20 cellular contexts compared by ENCODE assay signal in genomic region chr3:177665122-177665808, GRCh38.
DNase-seq lines count a peak whose midpoint lies in the region; ATAC-seq and TF ChIP-seq lines count a peak whose summit lies in the region.
"Had no signal": no experiment of that assay in that cellular context is flagged by ENCODE, and none has a peak within 500 bp of the region (broad histone marks: within the 10 kb centered on the region; RNA-seq: fewer than 3 reads in every experiment).

No MANE protein-coding gene starts in this region.

- WGBS in IMR-90 (ENCODE audit: extremely low coverage in 2 of 2, insufficient read length in 1 of 2), 2 experiments: 100% methylated on average over 4 of the region's 9 CpGs; no CpG with 5 or more reads in 1 of the 2 experiments
- whole genome bisulfite sequencing in mesenchymal stem cell: 97% methylated on average over 9 of the region's 9 CpGs

- POLR2A ChIA-PET in AG04450 (lab: Yijun Ruan, JAX) (no interaction called here), IMR-90 (lab: Charles Lee; ENCODE audit: unreplicated experiment) (no interaction called here)

- H3K4me1 ChIP-seq in IMR-90 (ENCODE audit: control insufficient read depth, insufficient read depth, low read length) (peaks cover 6% of the 10 kb centered on the region; the same call in 1 of the 2 replicates), mesenchymal stem cell (ENCODE audit: control insufficient read depth, insufficient read depth, low read depth, low read length) (no peaks in the 10 kb centered on the region)
- H3K4me1 ChIP-seq: A549, HAP-1, left ventricle myocardium inferior, SJCRH30, suprapubic skin had no signal

- H2BK15ac ChIP-seq in IMR-90 (ENCODE audit: low read depth, low read length) (no peak overlapping the region), mesenchymal stem cell (ENCODE audit: low read depth, poor library complexity, severe bottlenecking) (no peak overlapping the region)

- peak overlapping the region; percentile 28; the same call in 1 of the 2 replicates for H2AK5ac ChIP-seq in IMR-90 (ENCODE audit: low read depth, low read length)
- no peak overlapping the region for H2AK5ac ChIP-seq in mesenchymal stem cell (ENCODE audit: low read length, severe bottlenecking)

- H3K4ac ChIP-seq in IMR-90 (ENCODE audit: low read depth, low read length) (peak overlapping the region; percentile 45; the same call in 1 of the 2 replicates), mesenchymal stem cell (ENCODE audit: low read depth in 1 of 2, low read length in 2 of 2) (peak overlapping the region in 1 of 2 experiments; percentile 37)

- H2BK120ac ChIP-seq in IMR-90 (ENCODE audit: low read depth, low read length) (0 out of 2 replicates have a peak overlapping the region, but pooled peaks have one; percentile 0), mesenchymal stem cell (ENCODE audit: low read depth, low read length) (no peak overlapping the region)

- H3K56ac ChIP-seq in IMR-90 (ENCODE audit: extremely low read depth, insufficient read depth, low read length): no peak overlapping the region

- peak overlapping the region; percentile 3; the same call in 1 of the 2 replicates for H4K91ac ChIP-seq in IMR-90 (ENCODE audit: insufficient read depth, low read depth, low read length)
- peak overlapping the region; percentile 39 for H4K91ac ChIP-seq in mesenchymal stem cell (ENCODE audit: low read length)

- H3K36me3 ChIP-seq in IMR-90 (ENCODE audit: control insufficient read depth, insufficient read depth, low read length): no peaks in the 10 kb centered on the region
- no peaks in the 10 kb centered on the region for H3K36me3 ChIP-seq in mesenchymal stem cell (ENCODE audit: control insufficient read depth in 1 of 2, insufficient read depth in 2 of 2, low read depth in 1 of 2, low read length in 2 of 2)
- H3K36me3 ChIP-seq: HAP-1, left ventricle myocardium inferior, neutrophil, SJCRH30, suprapubic skin had no signal

- H2BK12ac ChIP-seq in mesenchymal stem cell (ENCODE audit: low read length in 2 of 2): no peak overlapping the region

- H4K8ac ChIP-seq in IMR-90 (ENCODE audit: low read depth in 2 of 2, low read length in 2 of 2) (no peak overlapping the region), mesenchymal stem cell (ENCODE audit: low read length) (no peak overlapping the region)

- H2AK9ac ChIP-seq in IMR-90 (replicated peaks; ENCODE audit: low read depth, low read length, poor library complexity): peak overlapping the region; percentile 42

- H3K23ac ChIP-seq in IMR-90 (ENCODE audit: low read depth, low read length) (no peak overlapping the region), mesenchymal stem cell (ENCODE audit: low read length in 2 of 2) (no peak overlapping the region)

- no peak overlapping the region for H3K9ac ChIP-seq in IMR-90 (ENCODE audit: low read depth, low read length)
- H3K9ac ChIP-seq in mesenchymal stem cell (ENCODE audit: low read length): no peak overlapping the region

- no peaks in the 10 kb centered on the region for H3K79me1 ChIP-seq in IMR-90 (ENCODE audit: low read depth in 1 of 2, low read length in 2 of 2)
- no peaks in the 10 kb centered on the region for H3K79me1 ChIP-seq in mesenchymal stem cell (replicated peaks; ENCODE audit: low read length, poor library complexity, severe bottlenecking)

- H4K20me1 ChIP-seq in IMR-90 (ENCODE audit: insufficient read depth, low read length): no peaks in the 10 kb centered on the region

- BruUV-seq in IMR-90 (replicated peaks; lab: Mats Ljungman, UMichigan): no TSS peak

- peak overlapping the region; percentile 5; the same call in 1 of the 2 replicates for H2BK20ac ChIP-seq in IMR-90 (ENCODE audit: low read depth, low read length)

- no peak overlapping the region for H3K4me3 ChIP-seq in AG04450 (ENCODE audit: low read depth, low read length)
- H3K4me3 ChIP-seq in IMR-90 (ENCODE audit: insufficient read depth, low read depth, low read length): no peak overlapping the region
- H3K4me3 ChIP-seq in mesenchymal stem cell (ENCODE audit: insufficient read depth in 1 of 2, low read depth in 1 of 2, low read length in 2 of 2): no peak overlapping the region
- H3K4me3 ChIP-seq: A549, HAP-1, left ventricle myocardium inferior, mucosa of descending colon, SJCRH30, suprapubic skin had no signal

- CTCF ChIA-PET in AG04450 (lab: Charles Lee) (interaction anchor here (0.7 to 1.1 kb wide), 2 partner anchors 15 to 431 kb away, joined by 3 to 4 read pairs; no protein-coding TSS in a partner anchor), IMR-90 (lab: Yijun Ruan, JAX) (no interaction called here)

- H2BK5ac ChIP-seq in IMR-90 (ENCODE audit: low read depth, low read length, poor library complexity, severe bottlenecking): no peak overlapping the region
- H2BK5ac ChIP-seq in mesenchymal stem cell (ENCODE audit: low read depth, low read length, poor library complexity, severe bottlenecking): no peak overlapping the region

- H3K14ac ChIP-seq in IMR-90 (replicated peaks; ENCODE audit: low read depth, low read length): no peak overlapping the region
- H3K14ac ChIP-seq in mesenchymal stem cell (ENCODE audit: low read length in 2 of 2): peak overlapping the region in 1 of 2 experiments; percentile 48

- H3K9me3 ChIP-seq in AG04450 (ENCODE audit: control insufficient read depth, insufficient read depth, low read length): peaks cover 5% of the 10 kb centered on the region
- H3K9me3 ChIP-seq in IMR-90 (ENCODE audit: control insufficient read depth, insufficient read depth, low read length): 0 out of 2 replicates have a peak, but pooled peaks cover 2% of the 10 kb centered on the region
- H3K9me3 ChIP-seq in mesenchymal stem cell (ENCODE audit: control insufficient read depth, low read length): no peaks in the 10 kb centered on the region
- H3K9me3 ChIP-seq: A549, HAP-1, left ventricle myocardium inferior, mucosa of descending colon, neutrophil, SJCRH30, suprapubic skin had no signal

- TF ChIP-seq RAD21 in IMR-90 (IDR thresholded peaks at IDR 0.05; ENCODE audit: low read length): no peak

- peak overlapping the region; percentile 90 for H4K5ac ChIP-seq in IMR-90 (ENCODE audit: low read depth, low read length)

- H3K9me1 ChIP-seq in IMR-90 (ENCODE audit: insufficient read depth, low read length): no peaks in the 10 kb centered on the region

- dilution Hi-C loops in IMR-90 (cut with HindIII; ENCODE audit: low sequenced_read_pairs, unreplicated experiment): no loop called here

- in situ Hi-C loops in IMR-90 (cut with MboI; ENCODE audit: low sequenced_read_pairs): no loop called here

- H2AFZ ChIP-seq in IMR-90 (replicated peaks; ENCODE audit: low read length, poor library complexity) (no peak overlapping the region), mesenchymal stem cell (ENCODE audit: low read depth, low read length) (no peak overlapping the region)

- H3K27me3 ChIP-seq in AG04450 (ENCODE audit: control insufficient read depth, insufficient read depth, low read length) (no peaks in the 10 kb centered on the region), IMR-90 (ENCODE audit: control insufficient read depth, insufficient read depth, low read length) (no peaks in the 10 kb centered on the region), mesenchymal stem cell (ENCODE audit: control insufficient read depth in 1 of 2, insufficient read depth in 1 of 2, low read length in 2 of 2) (no peaks in the 10 kb centered on the region)
- H3K27me3 ChIP-seq: neutrophil, SJCRH30, suprapubic skin had no signal

- no peak for TF ChIP-seq POLR2A in IMR-90 (IDR thresholded peaks at IDR 0.05; ENCODE audit: low read depth, low read length)

- intact Hi-C loops in IMR-90 (cut with micrococcal nuclease): no loop called here
- intact Hi-C loops in Right ventricle myocardium superior (cut with DNase I): no loop called here

- DNase-seq in AG04450 (ENCODE audit: low read depth, low spot score) (peak; percentile 21), IMR-90 (peak; percentile 80), dedifferentiated amniotic fluid mesenchymal stem cell (ENCODE audit: extremely low spot score) (peak; percentile 37), mesenchymal stem cell (peak; percentile 83), DMS53 (lab: John Stamatoyannopoulos, UW) (no peak), Right ventricle myocardium superior (no peak)
- no peak for DNase-seq in activated CD4-positive, alpha-beta T cell treated with anti-CD3 and anti-CD28 coated beads for 4 hours
- DNase-seq: activated gamma-delta T cell, caudate nucleus, left ventricle myocardium inferior, mucosa of descending colon, NCI-H1092 treated with DMSO at 0.1 percent for 48 hours, NCI-H2081, NCI-H446, SJCRH30 had no signal

- H3K4me2 ChIP-seq in IMR-90 (ENCODE audit: low read depth, low read length) (no peak overlapping the region), mesenchymal stem cell (ENCODE audit: low read length, poor library complexity, severe bottlenecking) (no peak overlapping the region)
- H3K4me2 ChIP-seq: A549 had no signal

- H3K27ac ChIP-seq in AG04450 (ENCODE audit: low read depth, low read length) (no peak overlapping the region), IMR-90 (ENCODE audit: insufficient read depth, low read length) (peak overlapping the region; percentile 83; the same call in 1 of the 2 replicates), mesenchymal stem cell (ENCODE audit: low read length, poor library complexity, severe bottlenecking) (no peak overlapping the region)
- H3K27ac ChIP-seq: A549, left ventricle myocardium inferior, neutrophil, SJCRH30, suprapubic skin had no signal

- TF ChIP-seq CTCF in AG04450 (IDR thresholded peaks at IDR 0.05; ENCODE audit: low read depth, low read length): no peak
- no peak for TF ChIP-seq CTCF in IMR-90 (conservative IDR thresholded peaks at IDR 0.05; ENCODE audit: low read depth, low read length)

- ATAC-seq in IMR-90 (ENCODE audit: low read depth) (peak; percentile 63), HG02798 (IDR thresholded peaks at IDR 0.05; ENCODE audit: poor library complexity, unreplicated experiment) (no peak), Right ventricle myocardium superior (ENCODE audit: poor library complexity) (no peak)
- ATAC-seq: A549, mucosa of descending colon had no signal

- H3K18ac ChIP-seq in IMR-90 (ENCODE audit: low read depth, low read length): peak overlapping the region; percentile 90
- peak overlapping the region; percentile 76 to 83 for H3K18ac ChIP-seq in mesenchymal stem cell (ENCODE audit: low read depth in 1 of 2, low read length in 2 of 2)

TF ChIP-seq in IMR-90, 13 proteins besides CTCF, POLR2A, EP300 and RAD21 (continues in another document):
- TF ChIP-seq SMC3 (IDR thresholded peaks at IDR 0.05; ENCODE audit: low read depth, low read length) (no peak), FOS (IDR thresholded peaks at IDR 0.05; ENCODE audit: low read depth, low read length) (no peak), BHLHE40 (IDR thresholded peaks at IDR 0.05; ENCODE audit: low read depth, low read length) (peak; percentile 70; the same call in 1 of the 2 replicates), CEBPB (IDR thresholded peaks at IDR 0.05; ENCODE audit: low read depth, low read length) (no peak)

Comparison
In these comparisons a context has a peak if more than half of its experiments do, and no peak if none do; other contexts are left out.
1. DNase-seq: peak in AG04450 (single experiment), IMR-90 (single experiment), dedifferentiated amniotic fluid mesenchymal stem cell (single experiment) and mesenchymal stem cell (single experiment); none in DMS53 (single experiment), activated CD4-positive, alpha-beta T cell treated with anti-CD3 and anti-CD28 coated beads for 4 hours (0 of 2) and Right ventricle myocardium superior (single experiment).